10 cellular contexts compared by ENCODE assay signal in the genomic region with DNA sequence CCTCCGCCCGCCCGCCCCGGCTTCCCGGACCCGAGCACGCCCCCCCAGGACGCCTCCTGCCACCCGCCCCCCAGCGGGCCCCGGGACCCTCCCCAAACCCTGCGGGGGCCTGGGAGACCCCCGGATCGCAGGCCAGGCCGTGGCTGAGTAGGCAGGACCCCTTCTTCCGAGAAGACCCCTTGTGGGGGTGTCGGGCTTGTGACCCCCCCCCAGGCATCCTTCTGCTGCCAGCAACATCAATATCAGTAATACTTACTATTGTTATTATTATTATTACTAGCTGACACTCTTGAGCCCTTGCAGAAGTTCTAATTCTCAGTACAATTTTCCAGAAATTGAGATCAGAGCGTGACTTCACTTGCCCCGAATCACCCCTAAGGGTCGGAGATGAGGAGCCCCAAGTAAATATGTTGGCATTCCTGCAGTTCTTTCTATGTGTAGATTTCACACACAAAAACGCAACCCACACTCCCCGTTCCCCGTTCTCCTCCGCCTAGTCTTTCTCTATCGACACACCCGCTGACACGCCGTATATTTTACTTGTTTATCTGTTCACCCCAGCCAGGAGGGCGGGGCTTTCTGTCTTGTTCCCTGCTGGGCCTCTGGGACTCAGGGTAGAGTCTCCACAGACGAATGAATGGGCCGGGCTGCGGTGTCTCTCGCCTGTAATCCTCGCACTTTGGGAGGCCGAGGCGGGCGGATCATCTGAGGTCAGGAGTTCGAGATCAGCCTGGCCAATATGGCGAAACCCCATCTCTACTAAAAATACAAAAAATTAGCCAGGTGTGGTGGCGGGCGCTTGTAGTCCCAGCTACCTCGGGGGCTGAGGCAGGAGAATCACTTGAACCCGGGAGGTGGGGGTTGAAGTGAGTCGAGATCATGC. TPM values are rescaled to one million over a fixed set of nuclear protein-coding genes. Genes with fewer than 3 reads are reported as not detected.
DNase-seq lines count a peak whose midpoint lies in the region; ATAC-seq, FAIRE-seq and TF ChIP-seq lines count a peak whose summit lies in the region.
"Had no signal": no experiment of that assay in that cellular context is flagged by ENCODE, and none has a peak within 500 bp of the region (broad histone marks: within the 10 kb centered on the region; RNA-seq: fewer than 3 reads in every experiment).

No MANE protein-coding gene starts in this region.

- no peak overlapping the region for H3K27ac Mint-ChIP-seq in activated CD8-positive, alpha-beta T cell treated with anti-CD3 and anti-CD28 coated beads, Interleukin-2, amount 10 ng/mL, durations not matched to agents 7 days and 5 days

- no peak overlapping the region for H3K9ac ChIP-seq in endothelial cell of umbilical vein (replicated peaks; ENCODE audit: extremely low read depth, insufficient read depth, low read length)
- no peak overlapping the region for H3K9ac ChIP-seq in muscle layer of colon (ENCODE audit: low read length)

- CTCF ChIA-PET in activated CD8-positive, alpha-beta T cell treated with anti-CD3 and anti-CD28 coated beads, Interleukin-2, amount 10 ng/mL, durations not matched to agents 7 days and 5 days (lab: Charles Lee) = no interaction called here
- CTCF ChIA-PET in endothelial cell of umbilical vein (lab: Charles Lee) = interaction anchor here (1.4 to 1.7 kb wide), 2 partner anchors 10 to 12 kb away, joined by 3 to 9 read pairs; no protein-coding TSS in a partner anchor

- DNase-seq in DMS 273 (lab: John Stamatoyannopoulos, UW; ENCODE audit: unreplicated experiment) = peak; percentile 88
- DNase-seq in DMS 273 treated with DMSO at 0.1 percent for 48 hours (lab: John Stamatoyannopoulos, UW) = no peak
- DNase-seq in NCI-H510A treated with DMSO at 0.1 percent for 48 hours (lab: John Stamatoyannopoulos, UW) = peak; percentile 76
- DNase-seq in activated CD8-positive, alpha-beta T cell treated with anti-CD3 and anti-CD28 coated beads, Interleukin-2, amount 10 ng/mL, durations not matched to agents 7 days and 5 days = peak; percentile 58
- DNase-seq in endothelial cell of umbilical vein (ENCODE audit: low read depth, low spot score) = peak; percentile 73
- DNase-seq in stromal cell of bone marrow (ENCODE audit: low read depth) = peak; percentile 54
- DNase-seq in SW 1271 (lab: John Stamatoyannopoulos, UW) = no peak

- H3K4me1 Mint-ChIP-seq in activated CD8-positive, alpha-beta T cell treated with anti-CD3 and anti-CD28 coated beads, Interleukin-2, amount 10 ng/mL, durations not matched to agents 7 days and 5 days (ENCODE audit: low read depth) = peaks cover 6% of the 10 kb centered on the region

- FAIRE-seq in endothelial cell of umbilical vein (lab: Jason Lieb, UNC) = peak; percentile 82
- FAIRE-seq: A204.1, colon had no signal

- no peak for TF ChIP-seq CTCF in endothelial cell of umbilical vein (IDR thresholded peaks at IDR 0.05; ENCODE audit: extremely low read depth in 1 of 2, insufficient read depth in 1 of 2, low read depth in 1 of 2, low read length in 2 of 2)

- ATAC-seq in activated CD8-positive, alpha-beta T cell treated with anti-CD3 and anti-CD28 coated beads, Interleukin-2, amount 10 ng/mL, durations not matched to agents 7 days and 5 days = peak; percentile 56

- H4K20me1 ChIP-seq in endothelial cell of umbilical vein (replicated peaks; ENCODE audit: control insufficient read depth, extremely low read depth, insufficient read depth, low read length) = no peaks in the 10 kb centered on the region

- H3K27ac ChIP-seq in endothelial cell of umbilical vein (ENCODE audit: insufficient read depth, low read depth, low read length) = no peak overlapping the region
- peak overlapping the region; percentile 85 for H3K27ac ChIP-seq in muscle layer of colon (ENCODE audit: low read depth, low read length)

- intact Hi-C loops in endothelial cell of umbilical vein (cut with micrococcal nuclease) = no loop called here

- H3K36me3 ChIP-seq in endothelial cell of umbilical vein (ENCODE audit: control insufficient read depth in 2 of 2, extremely low read depth in 1 of 2, insufficient read depth in 2 of 2, low read length in 2 of 2) (no peaks in the 10 kb centered on the region), muscle layer of colon (ENCODE audit: insufficient read depth, low read length) (no peaks in the 10 kb centered on the region)

- no peaks in the 10 kb centered on the region for H3K79me2 ChIP-seq in endothelial cell of umbilical vein (ENCODE audit: control insufficient read depth, insufficient read depth, low read length)

- H2AFZ ChIP-seq in endothelial cell of umbilical vein (ENCODE audit: low read depth, low read length) = peak overlapping the region; percentile 72

- H3K9me3 Mint-ChIP-seq in activated CD8-positive, alpha-beta T cell treated with anti-CD3 and anti-CD28 coated beads, Interleukin-2, amount 10 ng/mL, durations not matched to agents 7 days and 5 days (ENCODE audit: insufficient read depth) = no peaks in the 10 kb centered on the region

- H3K9me3 ChIP-seq in endothelial cell of umbilical vein (replicated peaks; ENCODE audit: control insufficient read depth, insufficient read depth, low read length) = no peaks in the 10 kb centered on the region
- no peaks in the 10 kb centered on the region for H3K9me3 ChIP-seq in muscle layer of colon (ENCODE audit: low read length)

- H3K27me3 ChIP-seq in endothelial cell of umbilical vein (ENCODE audit: control insufficient read depth in 2 of 2, insufficient read depth in 2 of 2, low read length in 2 of 2) (no peaks in the 10 kb centered on the region), muscle layer of colon (ENCODE audit: control insufficient read depth in 1 of 2, insufficient read depth in 2 of 2, low read length in 2 of 2) (no peaks in the 10 kb centered on the region)

- H3K4me3 ChIP-seq in endothelial cell of umbilical vein (replicated peaks in 1 of 3; ENCODE audit: insufficient read depth in 1 of 3, low read depth in 1 of 3, low read length in 3 of 3) (peak overlapping the region; percentile 29 to 68 (median 32)), muscle layer of colon (ENCODE audit: low read depth in 1 of 2, low read length in 2 of 2) (peak overlapping the region; percentile 36 to 53)

- peak overlapping the region; percentile 57 for H3K4me3 Mint-ChIP-seq in activated CD8-positive, alpha-beta T cell treated with anti-CD3 and anti-CD28 coated beads, Interleukin-2, amount 10 ng/mL, durations not matched to agents 7 days and 5 days

- H3K36me3 Mint-ChIP-seq in activated CD8-positive, alpha-beta T cell treated with anti-CD3 and anti-CD28 coated beads, Interleukin-2, amount 10 ng/mL, durations not matched to agents 7 days and 5 days (ENCODE audit: low read depth) = peaks cover 3% of the 10 kb centered on the region

- H3K4me1 ChIP-seq in endothelial cell of umbilical vein (ENCODE audit: control insufficient read depth, extremely low read depth, insufficient read depth, low read length) = peaks cover 4% of the 10 kb centered on the region
- peaks cover 7% of the 10 kb centered on the region for H3K4me1 ChIP-seq in muscle layer of colon (ENCODE audit: insufficient read depth, low read length)

- no peak for TF ChIP-seq POLR2A in endothelial cell of umbilical vein (IDR thresholded peaks at IDR 0.05; ENCODE audit: low read depth, low read length)

- no TSS peak for BruUV-seq in endothelial cell of umbilical vein (replicated peaks; lab: Mats Ljungman, UMichigan)

- no peaks in the 10 kb centered on the region for H3K9me1 ChIP-seq in endothelial cell of umbilical vein (replicated peaks; ENCODE audit: control insufficient read depth, extremely low read depth, insufficient read depth, low read length)

- POLR2A ChIA-PET in activated CD8-positive, alpha-beta T cell treated with anti-CD3 and anti-CD28 coated beads, Interleukin-2, amount 10 ng/mL, durations not matched to agents 7 days and 5 days (lab: Charles Lee) = no interaction called here
- POLR2A ChIA-PET in endothelial cell of umbilical vein (lab: Charles Lee) = no interaction called here

- dilution Hi-C loops in endothelial cell of umbilical vein (cut with MboI; ENCODE audit: extremely low pct_ligation_motif_present, low sequenced_read_pairs) = no loop called here

- peaks cover 10% of the 10 kb centered on the region for H3K27me3 Mint-ChIP-seq in activated CD8-positive, alpha-beta T cell treated with anti-CD3 and anti-CD28 coated beads, Interleukin-2, amount 10 ng/mL, durations not matched to agents 7 days and 5 days (ENCODE audit: low read depth)

- peak overlapping the region; percentile 89 for H3K4me2 ChIP-seq in endothelial cell of umbilical vein (ENCODE audit: insufficient read depth, low read length)

RNA-seq across cellular contexts. Expression of a gene that starts 14.7 kb away (rescaled TPM):
- 100 to 1,000 TPM; 635 to 655 TPM for total RNA-seq in activated CD8-positive, alpha-beta T cell treated with anti-CD3 and anti-CD28 coated beads, Interleukin-2, amount 10 ng/mL, durations not matched to agents 7 days and 5 days
- 393 and 394 TPM in 2 replicates for total RNA-seq in endothelial cell of umbilical vein
- polyA plus RNA-seq in endothelial cell of umbilical vein = 574 and 716 TPM in 2 replicates
- polyA plus RNA-seq in endothelial cell of umbilical vein (2011; cell fraction: cytosol; rRNA removed) = 342 and 469 TPM in 2 replicates
- polyA plus RNA-seq in endothelial cell of umbilical vein (2011; cell fraction: nucleus; rRNA removed) = 404 and 491 TPM in 2 replicates
- 384 and 600 TPM in 2 replicates for polyA plus RNA-seq in endothelial cell of umbilical vein (2012)
- 371 and 416 TPM in 2 replicates for polyA minus RNA-seq in endothelial cell of umbilical vein
- 404 TPM for polyA minus RNA-seq in endothelial cell of umbilical vein (2011; cell fraction: cytosol; rRNA and poly(A)+ RNA removed)
- polyA minus RNA-seq in endothelial cell of umbilical vein (2011; cell fraction: nucleus; rRNA and poly(A)+ RNA removed) = 69.0 and 101 TPM in 2 replicates

RNA-seq across cellular contexts. Expression of a gene that starts 18.5 kb away (rescaled TPM):
- total RNA-seq in activated CD8-positive, alpha-beta T cell treated with anti-CD3 and anti-CD28 coated beads, Interleukin-2, amount 10 ng/mL, durations not matched to agents 7 days and 5 days = under 1 TPM; 0.24 to 0.57 TPM
- 38.8 and 42.5 TPM in 2 replicates for total RNA-seq in endothelial cell of umbilical vein
- 32.0 and 38.3 TPM in 2 replicates for polyA plus RNA-seq in endothelial cell of umbilical vein
- 18.1 and 24.3 TPM in 2 replicates for polyA plus RNA-seq in endothelial cell of umbilical vein (2011; cell fraction: cytosol; rRNA removed)
- polyA plus RNA-seq in endothelial cell of umbilical vein (2011; cell fraction: nucleus; rRNA removed) = 83.7 and 102 TPM in 2 replicates
- polyA plus RNA-seq in endothelial cell of umbilical vein (2012) = 24.2 and 43.0 TPM in 2 replicates
- polyA minus RNA-seq in endothelial cell of umbilical vein = 13.2 and 18.9 TPM in 2 replicates
- 14.4 TPM for polyA minus RNA-seq in endothelial cell of umbilical vein (2011; cell fraction: cytosol; rRNA and poly(A)+ RNA removed)
- polyA minus RNA-seq in endothelial cell of umbilical vein (2011; cell fraction: nucleus; rRNA and poly(A)+ RNA removed) = 13.9 and 23.3 TPM in 2 replicates

RNA-seq across cellular contexts. Expression of a gene that starts 46.6 kb away (rescaled TPM):
- total RNA-seq in activated CD8-positive, alpha-beta T cell treated with anti-CD3 and anti-CD28 coated beads, Interleukin-2, amount 10 ng/mL, durations not matched to agents 7 days and 5 days = under 1 TPM; 0.08 to 0.71 TPM
- 76.8 and 78.1 TPM in 2 replicates for total RNA-seq in endothelial cell of umbilical vein
- 34.7 and 35.1 TPM in 2 replicates for polyA plus RNA-seq in endothelial cell of umbilical vein
- 48.9 and 52.2 TPM in 2 replicates for polyA plus RNA-seq in endothelial cell of umbilical vein (2011; cell fraction: cytosol; rRNA removed)
- polyA plus RNA-seq in endothelial cell of umbilical vein (2011; cell fraction: nucleus; rRNA removed) = 40.1 and 41.4 TPM in 2 replicates
- polyA plus RNA-seq in endothelial cell of umbilical vein (2012) = 54.2 and 62.8 TPM in 2 replicates
- polyA minus RNA-seq in endothelial cell of umbilical vein = 43.7 and 51.4 TPM in 2 replicates
- polyA minus RNA-seq in endothelial cell of umbilical vein (2011; cell fraction: cytosol; rRNA and poly(A)+ RNA removed) = 18.5 TPM
- polyA minus RNA-seq in endothelial cell of umbilical vein (2011; cell fraction: nucleus; rRNA and poly(A)+ RNA removed) = 13.8 and 21.1 TPM in 2 replicates

Comparison
In these comparisons a context has a peak if more than half of its experiments do, and no peak if none do; other contexts are left out.
1. DNase-seq: peak in DMS 273 (single experiment), NCI-H510A treated with DMSO at 0.1 percent for 48 hours (single experiment), activated CD8-positive, alpha-beta T cell treated with anti-CD3 and anti-CD28 coated beads, Interleukin-2, amount 10 ng/mL, durations not matched to agents 7 days and 5 days (single experiment), endothelial cell of umbilical vein (single experiment) and stromal cell of bone marrow (single experiment); none in DMS 273 treated with DMSO at 0.1 percent for 48 hours (single experiment) and SW 1271 (0 of 2).
2. RNA of a gene that starts 18.5 kb away (total RNA-seq): 38.8 to 42.5 TPM in endothelial cell of umbilical vein; 0.24 to 0.57 TPM in activated CD8-positive, alpha-beta T cell treated with anti-CD3 and anti-CD28 coated beads, Interleukin-2, amount 10 ng/mL, durations not matched to agents 7 days and 5 days; every median in the first group is over 10 times any median in the second.
3. RNA of a gene that starts 46.6 kb away (total RNA-seq): 76.8 to 78.1 TPM in endothelial cell of umbilical vein; 0.08 to 0.71 TPM in activated CD8-positive, alpha-beta T cell treated with anti-CD3 and anti-CD28 coated beads, Interleukin-2, amount 10 ng/mL, durations not matched to agents 7 days and 5 days; every median in the first group is over 10 times any median in the second.